15 cellular contexts compared by ENCODE assay signal in the genomic region with DNA sequence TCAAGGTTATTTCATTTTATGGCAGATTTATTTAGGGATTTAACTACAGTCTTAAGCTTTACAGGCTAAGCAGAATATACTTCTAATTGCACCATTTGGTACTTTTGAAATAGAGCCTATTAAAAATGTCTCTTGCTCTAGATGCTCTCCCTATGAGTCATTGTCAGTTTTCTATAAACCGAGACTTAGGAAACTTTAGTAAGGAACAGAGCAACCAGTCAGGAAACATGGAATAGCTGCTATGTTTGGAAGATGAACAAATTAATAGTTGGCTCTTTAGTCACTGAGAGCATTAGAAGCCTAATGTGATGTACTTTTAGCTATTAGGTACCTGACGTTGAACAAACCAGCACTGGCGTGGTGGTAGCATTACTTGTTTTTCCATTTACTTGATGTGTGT. TPM values are rescaled to one million over a fixed set of nuclear protein-coding genes. Genes with fewer than 3 reads are reported as not detected.
A peak's percentile ranks its signal among the peaks of the same experiment; 100 is the strongest.
DNase-seq lines count a peak whose midpoint lies in the region; ATAC-seq, FAIRE-seq and TF ChIP-seq lines count a peak whose summit lies in the region.
"Had no signal": no experiment of that assay in that cellular context is flagged by ENCODE, and none has a peak within 500 bp of the region (broad histone marks: within the 10 kb centered on the region; RNA-seq: fewer than 3 reads in every experiment).

No MANE protein-coding gene starts in this region.

- H3K4me1 Mint-ChIP-seq in activated T-cell treated with anti-CD3 and anti-CD28 coated beads, Interleukin-2, amount 50 U/mL, for 72 hours (ENCODE audit: low read depth): peaks cover 13% of the 10 kb centered on the region

- intact Hi-C loops in aorta (cut with DNase I): loop anchor here in 1 of 2 donors (5.0 kb wide), 1 partner anchor 51 kb away; no protein-coding TSS in a partner anchor

- H3K14ac ChIP-seq in mesenchymal stem cell (ENCODE audit: low read length in 2 of 2): no peak overlapping the region

- no peak for TF ChIP-seq CTCF in bronchial epithelial cell (IDR thresholded peaks at IDR 0.05; ENCODE audit: insufficient read depth, low read length, severe bottlenecking)

- no peak overlapping the region for H3K18ac ChIP-seq in mesenchymal stem cell (ENCODE audit: low read depth in 1 of 2, low read length in 2 of 2)

- H3K36me3 ChIP-seq in bronchial epithelial cell (ENCODE audit: control insufficient read depth, insufficient read depth, low read length): no peaks in the 10 kb centered on the region
- peaks cover 0 to 2% of the 10 kb centered on the region in 2 experiments for H3K36me3 ChIP-seq in mesenchymal stem cell (ENCODE audit: control insufficient read depth in 1 of 2, insufficient read depth in 2 of 2, low read depth in 1 of 2, low read length in 2 of 2)
- H3K36me3 ChIP-seq in aorta (ENCODE audit: control insufficient read depth in 1 of 2, insufficient read depth in 2 of 2, low read length in 1 of 2): no peaks in the 10 kb centered on the region
- H3K36me3 ChIP-seq: neutrophil had no signal

- no peak for FAIRE-seq in bronchial epithelial cell (lab: Jason Lieb, UNC)

- DNase-seq in HS-5 (ENCODE audit: low read depth): peak; percentile 49
- DNase-seq in bronchial epithelial cell (ENCODE audit: low read depth): peak; percentile 65
- DNase-seq in mesenchymal stem cell: peak; percentile 92
- DNase-seq in aorta: no peak
- DNase-seq in activated CD4-positive, alpha-beta T cell treated with anti-CD3 and anti-CD28 coated beads, Interleukin-2, amount 50 U/mL, for 4 hours: no peak
- DNase-seq in activated T-cell treated with anti-CD3 and anti-CD28 coated beads, Interleukin-2, amount 50 U/mL, for 72 hours: no peak
- DNase-seq: activated CD4-positive, alpha-beta T cell treated with anti-CD3 and anti-CD28 coated beads for 4 hours; effector memory CD4-positive, alpha-beta T cell; H9; islet precursor cell; NCI-H524; testis had no signal

- no peaks in the 10 kb centered on the region for H3K27me3 Mint-ChIP-seq in activated T-cell treated with anti-CD3 and anti-CD28 coated beads, Interleukin-2, amount 50 U/mL, for 72 hours (ENCODE audit: low read depth)

- H3K4me3 Mint-ChIP-seq in activated T-cell treated with anti-CD3 and anti-CD28 coated beads, Interleukin-2, amount 50 U/mL, for 72 hours: no peak overlapping the region
- H3K4me3 Mint-ChIP-seq: H9 had no signal

- peak overlapping the region; percentile 38 for H3K9ac ChIP-seq in mesenchymal stem cell (ENCODE audit: low read length)

- H3K23ac ChIP-seq in mesenchymal stem cell (ENCODE audit: low read length in 2 of 2): no peak overlapping the region

- H4K8ac ChIP-seq in mesenchymal stem cell (ENCODE audit: low read length): no peak overlapping the region

- no peak overlapping the region for H3K27ac Mint-ChIP-seq in activated T-cell treated with anti-CD3 and anti-CD28 coated beads, Interleukin-2, amount 50 U/mL, for 72 hours
- H3K27ac Mint-ChIP-seq: H9 had no signal

- peaks cover 16% of the 10 kb centered on the region for H3K79me1 ChIP-seq in mesenchymal stem cell (replicated peaks; ENCODE audit: low read length, poor library complexity, severe bottlenecking)

- 6% methylated on average over 3 of the region's 3 CpGs for WGBS in mesenchymal stem cell
- WGBS in aorta, 2 donors: 21 to 26% methylated on average over 3 of the region's 3 CpGs

- H3K27me3 ChIP-seq in bronchial epithelial cell (ENCODE audit: control insufficient read depth, insufficient read depth, low read length) (no peaks in the 10 kb centered on the region), mesenchymal stem cell (ENCODE audit: control insufficient read depth in 1 of 2, insufficient read depth in 1 of 2, low read length in 2 of 2) (no peaks in the 10 kb centered on the region), aorta (ENCODE audit: control insufficient read depth in 1 of 2, insufficient read depth in 2 of 2, low read length in 1 of 2) (no peaks in the 10 kb centered on the region)
- H3K27me3 ChIP-seq: neutrophil, testis had no signal

- H2BK5ac ChIP-seq in mesenchymal stem cell (ENCODE audit: low read depth, low read length, poor library complexity, severe bottlenecking): no peak overlapping the region

- no peak overlapping the region for H2BK12ac ChIP-seq in mesenchymal stem cell (ENCODE audit: low read length in 2 of 2)

- H3K4me1 ChIP-seq in mesenchymal stem cell (ENCODE audit: control insufficient read depth, insufficient read depth, low read depth, low read length): peaks cover 6% of the 10 kb centered on the region
- H3K4me1 ChIP-seq in aorta (ENCODE audit: control insufficient read depth in 1 of 2, insufficient read depth in 2 of 2, low read length in 2 of 2): no peaks in the 10 kb centered on the region
- H3K4me1 ChIP-seq: testis had no signal

- no peaks in the 10 kb centered on the region for H3K9me3 Mint-ChIP-seq in activated T-cell treated with anti-CD3 and anti-CD28 coated beads, Interleukin-2, amount 50 U/mL, for 72 hours
- H3K9me3 Mint-ChIP-seq: H9 had no signal

- H2AK5ac ChIP-seq in mesenchymal stem cell (ENCODE audit: low read length, severe bottlenecking): no peak overlapping the region

- H3K36me3 Mint-ChIP-seq in activated T-cell treated with anti-CD3 and anti-CD28 coated beads, Interleukin-2, amount 50 U/mL, for 72 hours (ENCODE audit: insufficient read depth in 2 of 2): no peaks in the 10 kb centered on the region

- no peak overlapping the region for H2BK120ac ChIP-seq in mesenchymal stem cell (ENCODE audit: low read depth, low read length)

- H2BK15ac ChIP-seq in mesenchymal stem cell (ENCODE audit: low read depth, poor library complexity, severe bottlenecking): no peak overlapping the region

- H3K4me3 ChIP-seq in bronchial epithelial cell (ENCODE audit: low read depth, low read length) (no peak overlapping the region), mesenchymal stem cell (ENCODE audit: insufficient read depth in 1 of 2, low read depth in 1 of 2, low read length in 2 of 2) (no peak overlapping the region), aorta (ENCODE audit: low read length in 2 of 2) (no peak overlapping the region)
- H3K4me3 ChIP-seq: SK-N-MC, testis had no signal

- no peak overlapping the region for H3K4ac ChIP-seq in mesenchymal stem cell (ENCODE audit: low read depth in 1 of 2, low read length in 2 of 2)

- H3K9me3 ChIP-seq in mesenchymal stem cell (ENCODE audit: control insufficient read depth, low read length): no peaks in the 10 kb centered on the region
- H3K9me3 ChIP-seq in aorta (ENCODE audit: control insufficient read depth, low read length): no peaks in the 10 kb centered on the region
- H3K9me3 ChIP-seq: neutrophil, testis had no signal

- ATAC-seq in aorta (ENCODE audit: low FRiP score) (peak; percentile 48), GM19023 (IDR thresholded peaks at IDR 0.05; ENCODE audit: unreplicated experiment) (no peak)
- ATAC-seq in activated T-cell treated with anti-CD3 and anti-CD28 coated beads, Interleukin-2, amount 50 U/mL, for 72 hours (replicated peaks in 1 of 2): no peak

- H3K27ac ChIP-seq in mesenchymal stem cell (ENCODE audit: low read length, poor library complexity, severe bottlenecking) (peak overlapping the region; percentile 87), aorta (ENCODE audit: low read depth in 1 of 2, low read length in 2 of 2) (no peak overlapping the region)
- H3K27ac ChIP-seq: neutrophil, SK-N-MC, testis had no signal

- no peak overlapping the region for H3K4me2 ChIP-seq in mesenchymal stem cell (ENCODE audit: low read length, poor library complexity, severe bottlenecking)

- no peak overlapping the region for H2AFZ ChIP-seq in mesenchymal stem cell (ENCODE audit: low read depth, low read length)

- no peak overlapping the region for H4K91ac ChIP-seq in mesenchymal stem cell (ENCODE audit: low read length)

RNA-seq across cellular contexts. Expression of gene INPP5F, which starts 35.3 kb away (rescaled TPM):
- total RNA-seq in bronchial epithelial cell (10.1 and 11.6 TPM in 2 replicates), aorta (10 to 100 TPM; 23.1 to 23.9 TPM)
- polyA plus RNA-seq in mesenchymal stem cell (2013, experiment 1 of 2): 24.1 TPM
- 25.7 TPM for polyA plus RNA-seq in mesenchymal stem cell (2013, experiment 2 of 2)
- polyA plus RNA-seq in aorta: 10 to 100 TPM in 1 of 2 donors, 1 to 10 TPM in 1; 6.9 to 13.4 TPM
- total RNA-seq in activated T-cell treated with anti-CD3 and anti-CD28 coated beads, Interleukin-2, amount 50 U/mL, for 72 hours: 10 to 100 TPM; 12.9 to 15.0 TPM

Comparison
In these comparisons a context has a peak if more than half of its experiments do, and no peak if none do; other contexts are left out.
1. DNase-seq: peak in HS-5 (single experiment), bronchial epithelial cell (single experiment) and mesenchymal stem cell (single experiment); none in aorta (0 of 2), activated CD4-positive, alpha-beta T cell treated with anti-CD3 and anti-CD28 coated beads, Interleukin-2, amount 50 U/mL, for 4 hours (0 of 2) and activated T-cell treated with anti-CD3 and anti-CD28 coated beads, Interleukin-2, amount 50 U/mL, for 72 hours (0 of 2).